Comparison of ENCODE assay signal across 8 cellular contexts in genomic region chr14:70416717-70417349, GRCh38. TPM values are rescaled to one million over a fixed set of nuclear protein-coding genes. Genes with fewer than 3 reads are reported as not detected.
DNase-seq lines count a peak whose midpoint lies in the region; ATAC-seq, FAIRE-seq and TF ChIP-seq lines count a peak whose summit lies in the region.

SYNJ2BP (minus strand) TSS chr14:70417090; CDS start chr14:70416963, 127 bp downstream.

- H3K4me1 ChIP-seq in OCI-LY1 (ENCODE audit: insufficient read depth, low read length, severe bottlenecking) (no peaks in the 10 kb centered on the region), fibroblast of lung (ENCODE audit: control insufficient read depth, extremely low read depth, insufficient read depth, low read length) (no peaks in the 10 kb centered on the region)

- peak within 1 kb of the TSS; percentile 40; the same call in 1 of the 2 replicates for H3K9ac ChIP-seq in OCI-LY1 (ENCODE audit: low read length)
- peak within 1 kb of the TSS; percentile 64 for H3K9ac ChIP-seq in fibroblast of lung (ENCODE audit: insufficient read depth, low read length)

- TF ChIP-seq CTCF in OCI-LY1 (IDR thresholded peaks at IDR 0.05; ENCODE audit: low read length) (no peak), fibroblast of lung (conservative IDR thresholded peaks at IDR 0.05 in 1 of 2, IDR thresholded peaks at IDR 0.05 in 1 of 2; ENCODE audit: low read depth in 1 of 2, low read length in 2 of 2) (no peak)

- H3K27me3 ChIP-seq in OCI-LY1 (ENCODE audit: insufficient read depth, low read length), result no peaks in the 10 kb centered on the region
- H3K27me3 ChIP-seq in fibroblast of lung (ENCODE audit: control insufficient read depth, insufficient read depth, low read length), result no peaks in the 10 kb centered on the region

- ATAC-seq in HG03460 (IDR thresholded peaks at IDR 0.05; ENCODE audit: unreplicated experiment), result no peak

- no peak within 1 kb of the TSS for H3K27ac ChIP-seq in OCI-LY1 (ENCODE audit: low read depth, low read length, poor library complexity, severe bottlenecking)
- H3K27ac ChIP-seq in fibroblast of lung (ENCODE audit: insufficient read depth, low read length), result peak within 1 kb of the TSS; percentile 65

- H3K79me2 ChIP-seq in OCI-LY1 (ENCODE audit: insufficient read depth, low read length), result no peaks in the 10 kb centered on the region
- peaks cover 9% of the 10 kb centered on the region for H3K79me2 ChIP-seq in fibroblast of lung (ENCODE audit: control insufficient read depth, insufficient read depth, low read length)

- H3K4me3 ChIP-seq in OCI-LY1 (ENCODE audit: low read depth, low read length, poor library complexity, severe bottlenecking) (peak within 1 kb of the TSS; percentile 61), fibroblast of lung (replicated peaks in 1 of 4; ENCODE audit: control extremely low read depth in 1 of 4, insufficient read depth in 1 of 4, low read depth in 3 of 4, low read length in 4 of 4) (peak within 1 kb of the TSS; percentile 54 to 100 (median 86))

- FAIRE-seq in G401.6 (lab: Jason Lieb, UNC), result peak; percentile 96

- H4K20me1 ChIP-seq in OCI-LY1 (ENCODE audit: insufficient read depth, low read length) (no peaks in the 10 kb centered on the region), fibroblast of lung (ENCODE audit: control insufficient read depth, extremely low read depth, insufficient read depth, low read length) (no peaks in the 10 kb centered on the region)

- H3K9me2 ChIP-seq in OCI-LY1 (ENCODE audit: low read depth, low read length), result no peaks in the 10 kb centered on the region

- H3K9me3 ChIP-seq in OCI-LY1 (ENCODE audit: low read length), result no peaks in the 10 kb centered on the region
- no peaks in the 10 kb centered on the region for H3K9me3 ChIP-seq in fibroblast of lung (ENCODE audit: control insufficient read depth, insufficient read depth, low read depth, low read length)

- H3K36me3 ChIP-seq in OCI-LY1 (ENCODE audit: insufficient read depth, low read length), result no peaks in the 10 kb centered on the region
- no peaks in the 10 kb centered on the region for H3K36me3 ChIP-seq in fibroblast of lung (ENCODE audit: control insufficient read depth, insufficient read depth, low read length)

- no peaks in the 10 kb centered on the region for H3F3A ChIP-seq in OCI-LY1 (ENCODE audit: insufficient read depth, low read length)

- H2AFZ ChIP-seq in OCI-LY1 (ENCODE audit: low read length) (no peak within 1 kb of the TSS), fibroblast of lung (ENCODE audit: low read length) (peak within 1 kb of the TSS; percentile 93)

- DNase-seq in HK-2 (ENCODE audit: unreplicated experiment) (peak; percentile 74), fibroblast of lung (ENCODE audit: low read depth in 2 of 2) (peak; percentile 68 to 72), myocyte (ENCODE audit: low read depth) (peak; percentile 77)
- DNase-seq in activated T-cell treated with anti-CD3 and anti-CD28 coated beads, Interleukin-2, amount 50 U/mL, for 48 hours, result peak; percentile 55 to 62
- DNase-seq in stimulated activated CD8-positive, alpha-beta memory T cell treated with anti-CD3 and anti-CD28 coated beads, Interleukin-7, amount 100 ng/mL, for 24 hours (ENCODE audit: low read depth), result peak; percentile 13

- H3K4me2 ChIP-seq in OCI-LY1 (ENCODE audit: low read length) (peak within 1 kb of the TSS; percentile 69), fibroblast of lung (ENCODE audit: extremely low read depth, insufficient read depth, low read length) (peak within 1 kb of the TSS; percentile 44)

RNA-seq across cellular contexts. Expression of gene SYNJ2BP, which starts in this region (rescaled TPM):
- total RNA-seq in fibroblast of lung, result 14.4 and 15.4 TPM in 2 replicates
- polyA plus RNA-seq in fibroblast of lung, result 22.7 and 28.4 TPM in 2 replicates
- 13.4 and 17.4 TPM in 2 replicates for polyA plus RNA-seq in fibroblast of lung (2012)
- 2.2 and 5.3 TPM in 2 replicates for polyA minus RNA-seq in fibroblast of lung (ENCODE audit: low replicate concordance)
- 23.9 and 33.3 TPM in 2 replicates for total RNA-seq in myocyte
- polyA plus RNA-seq in myocyte (2012), result 14.6 TPM

Comparison
In these comparisons a context has a peak if more than half of its experiments do, and no peak if none do; other contexts are left out.
1. DNase-seq: peak in every context shown above with its lines; median percentile 77 in myocyte; 74 in HK-2; 70 in fibroblast of lung; 58 in activated T-cell treated with anti-CD3 and anti-CD28 coated beads, Interleukin-2, amount 50 U/mL, for 48 hours; 13 in stimulated activated CD8-positive, alpha-beta memory T cell treated with anti-CD3 and anti-CD28 coated beads, Interleukin-7, amount 100 ng/mL, for 24 hours.